ENCODE assay signal across 8 cellular contexts in the genomic region with DNA sequence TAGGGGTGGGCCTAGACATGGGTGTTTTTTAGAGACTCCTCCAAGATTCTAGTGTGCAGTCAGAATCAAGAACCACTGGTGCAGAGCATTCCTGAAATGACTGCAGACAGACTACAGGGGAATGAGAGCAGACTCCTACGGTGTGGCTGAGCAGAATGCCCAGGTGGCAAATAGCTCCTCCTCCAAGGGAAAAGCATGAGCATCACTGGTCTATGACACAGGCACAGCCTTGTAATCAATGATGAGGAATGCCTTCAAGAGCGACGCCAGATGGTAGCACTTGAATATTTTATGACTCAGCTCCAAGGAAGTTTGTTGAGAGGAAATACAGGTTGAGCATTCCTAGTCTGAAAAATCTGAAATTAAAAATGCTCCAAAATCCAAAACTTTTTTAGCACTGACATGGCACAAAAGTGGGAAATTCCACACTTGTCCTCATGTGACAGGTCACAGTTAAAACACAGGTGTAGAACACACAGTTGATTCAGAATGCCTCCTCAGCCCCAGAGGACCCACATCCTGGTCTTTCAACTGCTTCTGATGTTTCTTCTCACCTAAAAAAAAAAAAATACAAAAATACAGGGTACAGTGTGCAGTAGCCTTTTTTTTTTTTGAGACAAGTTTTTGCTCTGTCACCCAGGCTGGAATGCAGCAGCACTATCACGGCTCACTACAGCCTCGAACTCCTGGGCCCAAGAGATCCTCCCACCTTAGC. TPM values are rescaled to one million over a fixed set of nuclear protein-coding genes. Genes with fewer than 3 reads are reported as not detected.
DNase-seq lines count a peak whose midpoint lies in the region; ATAC-seq and TF ChIP-seq lines count a peak whose summit lies in the region.

No MANE protein-coding gene starts in this region.

- no peaks in the 10 kb centered on the region for H4K20me1 ChIP-seq in GM23338 (replicated peaks; ENCODE audit: insufficient read depth)

- no peaks in the 10 kb centered on the region; the same call in 2 of the 3 replicates for H3K9me3 Mint-ChIP-seq in GM23338

- no peaks in the 10 kb centered on the region for H3K4me1 Mint-ChIP-seq in GM23338

- no peak overlapping the region for H3K4me2 ChIP-seq in GM23338

- no peaks in the 10 kb centered on the region for H3F3A ChIP-seq in GM23338 (replicated peaks; ENCODE audit: low read depth)

- ATAC-seq in GM23338: peak; percentile 65

- H3K4me3 ChIP-seq in GM23338 (no peak overlapping the region), SJSA1 (no peak overlapping the region)

- H2AFZ ChIP-seq in GM23338: no peak overlapping the region

- no peaks in the 10 kb centered on the region for H3K36me3 Mint-ChIP-seq in GM23338 (ENCODE audit: low read depth)

- no peaks in the 10 kb centered on the region for H3K9me3 ChIP-seq in SJSA1 (replicated peaks)

- H3K79me2 ChIP-seq in GM23338 (replicated peaks; ENCODE audit: insufficient read depth): no peaks in the 10 kb centered on the region

- peak; percentile 19 for DNase-seq in COLO668 (lab: John Stamatoyannopoulos, UW; ENCODE audit: unreplicated experiment)
- peak; percentile 50 for DNase-seq in GM23338 (ENCODE audit: low spot score)
- peak; percentile 58 to 59 for DNase-seq in SJSA1 (ENCODE audit: low read depth in 1 of 2, low spot score in 2 of 2)
- peak; percentile 91 for DNase-seq in iris pigment epithelial cell (ENCODE audit: low read depth)
- DNase-seq in stimulated activated CD4-positive, alpha-beta T cell treated with anti-CD3 and anti-CD28 coated beads, Interleukin-4, amount 100 ng/mL, for 1 hour: no peak
- DNase-seq in posterior vena cava (ENCODE audit: low spot score): no peak
- no peak for DNase-seq in NCI-H774 (lab: John Stamatoyannopoulos, UW)
- no peak for DNase-seq in activated T-cell treated with anti-CD3 and anti-CD28 coated beads for 4 hours

- no peaks in the 10 kb centered on the region for H3K4me1 ChIP-seq in GM23338 (ENCODE audit: insufficient read depth)
- H3K4me1 ChIP-seq in SJSA1 (replicated peaks): peaks cover 8% of the 10 kb centered on the region

- H3K27ac Mint-ChIP-seq in GM23338: no peak overlapping the region

- no peaks in the 10 kb centered on the region for H3K9me2 ChIP-seq in GM23338 (ENCODE audit: insufficient read depth)

- H3K27me3 Mint-ChIP-seq in GM23338 (ENCODE audit: insufficient read depth, low read depth, poor library complexity): no peaks in the 10 kb centered on the region

- no peak overlapping the region for H3K27ac ChIP-seq in GM23338 (ENCODE audit: low read depth)
- 0 out of 2 replicates have a peak overlapping the region, but pooled peaks have one; percentile 40 for H3K27ac ChIP-seq in SJSA1

- no peak overlapping the region for H3K4me3 Mint-ChIP-seq in GM23338

- no peaks in the 10 kb centered on the region for H3K27me3 ChIP-seq in GM23338 (ENCODE audit: insufficient read depth)
- no peaks in the 10 kb centered on the region for H3K27me3 ChIP-seq in SJSA1 (replicated peaks)

- intact Hi-C loops in posterior vena cava (cut with DNase I): loop anchor here (5.0 to 10.0 kb wide), 2 partner anchors 432 to 435 kb away; no protein-coding TSS in a partner anchor

- H3K36me3 ChIP-seq in GM23338 (ENCODE audit: insufficient read depth): no peaks in the 10 kb centered on the region
- H3K36me3 ChIP-seq in SJSA1: no peaks in the 10 kb centered on the region

- TF ChIP-seq CTCF in GM23338 (conservative IDR thresholded peaks at IDR 0.05; ENCODE audit: low read depth in 2 of 2): no peak

TF ChIP-seq in GM23338, 12 proteins besides CTCF, POLR2A, EP300 and RAD21:
- TF ChIP-seq, protein P1, sequence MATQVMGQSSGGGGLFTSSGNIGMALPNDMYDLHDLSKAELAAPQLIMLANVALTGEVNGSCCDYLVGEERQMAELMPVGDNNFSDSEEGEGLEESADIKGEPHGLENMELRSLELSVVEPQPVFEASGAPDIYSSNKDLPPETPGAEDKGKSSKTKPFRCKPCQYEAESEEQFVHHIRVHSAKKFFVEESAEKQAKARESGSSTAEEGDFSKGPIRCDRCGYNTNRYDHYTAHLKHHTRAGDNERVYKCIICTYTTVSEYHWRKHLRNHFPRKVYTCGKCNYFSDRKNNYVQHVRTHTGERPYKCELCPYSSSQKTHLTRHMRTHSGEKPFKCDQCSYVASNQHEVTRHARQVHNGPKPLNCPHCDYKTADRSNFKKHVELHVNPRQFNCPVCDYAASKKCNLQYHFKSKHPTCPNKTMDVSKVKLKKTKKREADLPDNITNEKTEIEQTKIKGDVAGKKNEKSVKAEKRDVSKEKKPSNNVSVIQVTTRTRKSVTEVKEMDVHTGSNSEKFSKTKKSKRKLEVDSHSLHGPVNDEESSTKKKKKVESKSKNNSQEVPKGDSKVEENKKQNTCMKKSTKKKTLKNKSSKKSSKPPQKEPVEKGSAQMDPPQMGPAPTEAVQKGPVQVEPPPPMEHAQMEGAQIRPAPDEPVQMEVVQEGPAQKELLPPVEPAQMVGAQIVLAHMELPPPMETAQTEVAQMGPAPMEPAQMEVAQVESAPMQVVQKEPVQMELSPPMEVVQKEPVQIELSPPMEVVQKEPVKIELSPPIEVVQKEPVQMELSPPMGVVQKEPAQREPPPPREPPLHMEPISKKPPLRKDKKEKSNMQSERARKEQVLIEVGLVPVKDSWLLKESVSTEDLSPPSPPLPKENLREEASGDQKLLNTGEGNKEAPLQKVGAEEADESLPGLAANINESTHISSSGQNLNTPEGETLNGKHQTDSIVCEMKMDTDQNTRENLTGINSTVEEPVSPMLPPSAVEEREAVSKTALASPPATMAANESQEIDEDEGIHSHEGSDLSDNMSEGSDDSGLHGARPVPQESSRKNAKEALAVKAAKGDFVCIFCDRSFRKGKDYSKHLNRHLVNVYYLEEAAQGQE (IDR thresholded peaks at IDR 0.05; ENCODE audit: unreplicated experiment): no peak
- TF ChIP-seq POLR2AphosphoS5 (IDR thresholded peaks at IDR 0.05; ENCODE audit: low read depth): no peak
- no peak for TF ChIP-seq EZH2 (IDR thresholded peaks at IDR 0.05; ENCODE audit: low read depth, unreplicated experiment)
- no peak for TF ChIP-seq NANOG (IDR thresholded peaks at IDR 0.05; ENCODE audit: borderline replicate concordance)

RNA-seq across cellular contexts. Expression of gene FAM8A1, which starts 10.5 kb away (rescaled TPM):
- total RNA-seq in GM23338 (2014; rRNA removed; shearing (Covaris generic)): 12.1 and 15.6 TPM in 2 replicates
- polyA plus RNA-seq in GM23338 (2016; fragmentation: Nextera tagmentation; extraction: Ambion mirVana): 3.7 and 4.0 TPM in 2 replicates
- 10.9 and 11.0 TPM in 2 replicates for total RNA-seq in SJSA1 (2014; rRNA removed; shearing (Covaris generic))
- 10 to 100 TPM; 31.3 to 35.7 TPM for total RNA-seq in posterior vena cava

Comparison
In these comparisons a context has a peak if more than half of its experiments do, and no peak if none do; other contexts are left out.
1. DNase-seq: peak in COLO668 (single experiment), GM23338 (single experiment), SJSA1 (2 of 2) and iris pigment epithelial cell (single experiment); none in stimulated activated CD4-positive, alpha-beta T cell treated with anti-CD3 and anti-CD28 coated beads, Interleukin-4, amount 100 ng/mL, for 1 hour (single experiment), posterior vena cava (single experiment), NCI-H774 (single experiment) and activated T-cell treated with anti-CD3 and anti-CD28 coated beads for 4 hours (single experiment).